ENCODE assay signal across 9 cellular contexts in genomic region chr12:6607751-6608591, GRCh38. TPM values are rescaled to one million over a fixed set of nuclear protein-coding genes. Genes with fewer than 3 reads are reported as not detected.
A peak's percentile ranks its signal among the peaks of the same experiment; 100 is the strongest.
DNase-seq lines count a peak whose midpoint lies in the region; ATAC-seq, FAIRE-seq and TF ChIP-seq lines count a peak whose summit lies in the region.
"Had no signal": no experiment of that assay in that cellular context is flagged by ENCODE, and none has a peak within 500 bp of the region (broad histone marks: within the 10 kb centered on the region; RNA-seq: fewer than 3 reads in every experiment).

No MANE protein-coding gene starts in this region.

- peaks cover 35% of the 10 kb centered on the region for H3K79me2 ChIP-seq in GM23338 (replicated peaks; ENCODE audit: insufficient read depth)

- CTCF ChIA-PET in CD8-positive, alpha-beta T cell (lab: Charles Lee), result interaction anchor here (0.8 to 1.6 kb wide), 2 partner anchors 11 to 146 kb away, joined by 3 to 4 read pairs; no protein-coding TSS in a partner anchor

- intact Hi-C loops in CD8-positive, alpha-beta T cell (cut with DNase I, micrococcal nuclease), result loop anchor here (1.0 to 10.0 kb wide), 14 partner anchors 8 to 347 kb away; partner anchors contain the start of genes ING4 (in 2 of the 2), PTPN6 (in 2 of the 2), ZNF384 (in 2 of the 2) and COPS7A (in 1 of the 2)
- intact Hi-C loops in kidney (cut with DNase I), result no loop called here

- POLR2A ChIA-PET in CD8-positive, alpha-beta T cell (lab: Charles Lee), result interaction anchor here (0.6 to 1.5 kb wide), 7 partner anchors 20 to 116 kb away, joined by 3 to 6 read pairs (median 4); partner anchors contain the start of gene ZNF384

- H4K20me1 ChIP-seq in GM23338 (replicated peaks; ENCODE audit: insufficient read depth), result peaks cover 25% of the 10 kb centered on the region

- H3K27ac Mint-ChIP-seq in CD8-positive, alpha-beta T cell, result no peak overlapping the region
- H3K27ac Mint-ChIP-seq in GM23338, result no peak overlapping the region

- peak; percentile 45 for ATAC-seq in CD8-positive, alpha-beta T cell
- ATAC-seq in GM23338, result no peak

- peaks cover 20% of the 10 kb centered on the region; the same call in 1 of the 2 replicates for H3F3A ChIP-seq in GM23338 (replicated peaks; ENCODE audit: low read depth)

- H3K9me3 ChIP-seq in CD8-positive, alpha-beta T cell (ENCODE audit: low read length), result no peaks in the 10 kb centered on the region
- no peaks in the 10 kb centered on the region for H3K9me3 ChIP-seq in kidney (ENCODE audit: control insufficient read depth in 1 of 2, low read length in 2 of 2)

- no peak for FAIRE-seq in kidney (lab: Jason Lieb, UNC)
- FAIRE-seq: islet of Langerhans had no signal

- H3K4me3 Mint-ChIP-seq in CD8-positive, alpha-beta T cell, result no peak overlapping the region
- no peak overlapping the region for H3K4me3 Mint-ChIP-seq in GM23338

- H3K4me2 ChIP-seq in GM23338, result peak overlapping the region; percentile 57; the same call in 1 of the 2 replicates

- H3K4me1 Mint-ChIP-seq in CD8-positive, alpha-beta T cell (ENCODE audit: low read depth), result peaks cover 48% of the 10 kb centered on the region
- peaks cover 49% of the 10 kb centered on the region for H3K4me1 Mint-ChIP-seq in GM23338

- H3K9me2 ChIP-seq in GM23338 (ENCODE audit: insufficient read depth), result peaks cover 6% of the 10 kb centered on the region; the same call in 1 of the 2 replicates

- H3K9me3 Mint-ChIP-seq in CD8-positive, alpha-beta T cell, result no peaks in the 10 kb centered on the region
- H3K9me3 Mint-ChIP-seq in GM23338, result no peaks in the 10 kb centered on the region; the same call in 2 of the 3 replicates

- DNase-seq in CD8-positive, alpha-beta T cell, result peak in 6 of 7 experiments; percentile 38 to 83 (median 64)
- DNase-seq in GM23338 (ENCODE audit: low spot score) (peak; percentile 39), NCI-H1694 (lab: John Stamatoyannopoulos, UW) (peak; percentile 72), SKM-1 treated with dmso at 0.1 percent for 144 hours (lab: John Stamatoyannopoulos, UW; ENCODE audit: unreplicated experiment) (peak; percentile 56), astrocyte of the hippocampus (ENCODE audit: low read depth, low spot score) (peak; percentile 36), kidney (no peak), cortex of kidney (lab: John Stamatoyannopoulos, UW) (no peak)
- DNase-seq in stimulated activated CD4-positive, alpha-beta T cell treated with anti-CD3 and anti-CD28 coated beads, Interleukin-4, amount 100 ng/mL, for 1 hour, result peak; percentile 64

- no peak overlapping the region for H3K9ac ChIP-seq in kidney (ENCODE audit: low read length in 2 of 2)

- no peaks in the 10 kb centered on the region for H3K27me3 ChIP-seq in CD8-positive, alpha-beta T cell (ENCODE audit: insufficient read depth, low read length)
- no peaks in the 10 kb centered on the region for H3K27me3 ChIP-seq in GM23338 (ENCODE audit: insufficient read depth)

- TF ChIP-seq CTCF in CD8-positive, alpha-beta T cell (IDR thresholded peaks at IDR 0.05), result no peak
- TF ChIP-seq CTCF in GM23338 (conservative IDR thresholded peaks at IDR 0.05; ENCODE audit: low read depth in 2 of 2) (no peak), kidney (IDR thresholded peaks at IDR 0.05; ENCODE audit: borderline replicate concordance, extremely low read depth, insufficient read depth) (no peak)

- H3K27ac ChIP-seq in CD8-positive, alpha-beta T cell (ENCODE audit: low read depth, low read length), result peak overlapping the region; percentile 76
- H3K27ac ChIP-seq in GM23338 (ENCODE audit: low read depth) (peak overlapping the region; percentile 3; the same call in 1 of the 2 replicates), kidney (ENCODE audit: low read depth in 2 of 2, low read length in 2 of 2) (peak overlapping the region; percentile 92 to 97)

- peaks cover 63% of the 10 kb centered on the region for H3K4me1 ChIP-seq in CD8-positive, alpha-beta T cell (ENCODE audit: insufficient read depth, low read length)
- H3K4me1 ChIP-seq in GM23338 (ENCODE audit: insufficient read depth) (peaks cover 47% of the 10 kb centered on the region), kidney (ENCODE audit: control insufficient read depth in 1 of 2, insufficient read depth in 1 of 2, low read depth in 1 of 2, low read length in 2 of 2) (peaks cover 29 to 34% of the 10 kb centered on the region in 2 donors)

- no peaks in the 10 kb centered on the region for H3K27me3 Mint-ChIP-seq in CD8-positive, alpha-beta T cell (ENCODE audit: low read depth)
- peaks cover 21% of the 10 kb centered on the region for H3K27me3 Mint-ChIP-seq in GM23338 (ENCODE audit: insufficient read depth, low read depth, poor library complexity)

- no peak overlapping the region for H3K4me3 ChIP-seq in CD8-positive, alpha-beta T cell (ENCODE audit: low read depth, low read length)
- H3K4me3 ChIP-seq in GM23338 (no peak overlapping the region), kidney (ENCODE audit: low read length in 2 of 2) (no peak overlapping the region)

- H3K36me3 Mint-ChIP-seq in CD8-positive, alpha-beta T cell, result peaks cover 21% of the 10 kb centered on the region
- H3K36me3 Mint-ChIP-seq in GM23338 (ENCODE audit: low read depth), result peaks cover 29% of the 10 kb centered on the region

- no peak overlapping the region for H2AFZ ChIP-seq in GM23338

- no peaks in the 10 kb centered on the region for H3K36me3 ChIP-seq in CD8-positive, alpha-beta T cell (ENCODE audit: insufficient read depth, low read length)
- H3K36me3 ChIP-seq in GM23338 (ENCODE audit: insufficient read depth), result peaks cover 1% of the 10 kb centered on the region
- H3K36me3 ChIP-seq in kidney (ENCODE audit: control insufficient read depth in 1 of 2, insufficient read depth in 2 of 2, low read length in 2 of 2), result no peaks in the 10 kb centered on the region

TF ChIP-seq in GM23338, 12 proteins besides CTCF, POLR2A, EP300 and RAD21 (continues in another document):
- TF ChIP-seq ZNF331 (CRISPR knock-in tag; IDR thresholded peaks at IDR 0.05; ENCODE audit: low read depth), result no peak
- TF ChIP-seq EZH2phosphoT487 (IDR thresholded peaks at IDR 0.05; ENCODE audit: unreplicated experiment), result no peak
- TF ChIP-seq EZH2 (IDR thresholded peaks at IDR 0.05; ENCODE audit: low read depth, unreplicated experiment), result no peak
- TF ChIP-seq, protein P1, sequence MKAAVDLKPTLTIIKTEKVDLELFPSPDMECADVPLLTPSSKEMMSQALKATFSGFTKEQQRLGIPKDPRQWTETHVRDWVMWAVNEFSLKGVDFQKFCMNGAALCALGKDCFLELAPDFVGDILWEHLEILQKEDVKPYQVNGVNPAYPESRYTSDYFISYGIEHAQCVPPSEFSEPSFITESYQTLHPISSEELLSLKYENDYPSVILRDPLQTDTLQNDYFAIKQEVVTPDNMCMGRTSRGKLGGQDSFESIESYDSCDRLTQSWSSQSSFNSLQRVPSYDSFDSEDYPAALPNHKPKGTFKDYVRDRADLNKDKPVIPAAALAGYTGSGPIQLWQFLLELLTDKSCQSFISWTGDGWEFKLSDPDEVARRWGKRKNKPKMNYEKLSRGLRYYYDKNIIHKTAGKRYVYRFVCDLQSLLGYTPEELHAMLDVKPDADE (IDR thresholded peaks at IDR 0.05), result no peak

RNA-seq across cellular contexts. Expression of gene CHD4, which starts 0.8 kb away (rescaled TPM):
- total RNA-seq in CD8-positive, alpha-beta T cell, result 100 to 1,000 TPM; 289 to 295 TPM
- total RNA-seq in GM23338 (2014; rRNA removed; shearing (Covaris generic)), result 301 and 351 TPM in 2 replicates
- polyA plus RNA-seq in GM23338 (2016; fragmentation: Nextera tagmentation; extraction: Ambion mirVana), result 317 and 370 TPM in 2 replicates
- 224 TPM for total RNA-seq in kidney
- polyA plus RNA-seq in kidney (ENCODE audit: insufficient read depth, low read depth, low replicate concordance), result 109 TPM

RNA-seq across cellular contexts. Expression of gene LPAR5, which starts 27.8 kb away (rescaled TPM):
- total RNA-seq in CD8-positive, alpha-beta T cell, result 1 to 10 TPM; 5.8 to 6.8 TPM
- 0.38 and 0.89 TPM in 2 replicates for total RNA-seq in GM23338 (2014; rRNA removed; shearing (Covaris generic))
- polyA plus RNA-seq in GM23338 (2016; fragmentation: Nextera tagmentation; extraction: Ambion mirVana), result 0.32 and 0.38 TPM in 2 replicates
- 4.9 TPM for total RNA-seq in kidney
- polyA plus RNA-seq in kidney (ENCODE audit: insufficient read depth, low read depth, low replicate concordance), result 0.97 TPM

RNA-seq across cellular contexts. Expression of gene ACRBP, which starts 39.3 kb away (rescaled TPM):
- total RNA-seq in CD8-positive, alpha-beta T cell, result 1 to 10 TPM; 1.2 to 1.7 TPM
- 2.2 TPM in 1 of 2 replicates, not detected in the other for total RNA-seq in GM23338 (2014; rRNA removed; shearing (Covaris generic))
- polyA plus RNA-seq in GM23338 (2016; fragmentation: Nextera tagmentation; extraction: Ambion mirVana) (0.70 TPM in 1 of 2 replicates, not detected in the other), kidney (ENCODE audit: insufficient read depth, low read depth, low replicate concordance) (2.1 TPM)
- 3.4 TPM for total RNA-seq in kidney

RNA-seq across cellular contexts. Expression of gene NOP2, which starts 39.9 kb away (rescaled TPM):
- total RNA-seq in CD8-positive, alpha-beta T cell, result 10 to 100 TPM; 74.4 to 83.6 TPM
- total RNA-seq in GM23338 (2014; rRNA removed; shearing (Covaris generic)), result 67.2 and 67.9 TPM in 2 replicates
- polyA plus RNA-seq in GM23338 (2016; fragmentation: Nextera tagmentation; extraction: Ambion mirVana), result 63.3 and 63.4 TPM in 2 replicates
- 29.7 TPM for total RNA-seq in kidney
- polyA plus RNA-seq in kidney (ENCODE audit: insufficient read depth, low read depth, low replicate concordance), result 12.2 TPM

RNA-seq across cellular contexts. Expression of gene IFFO1, which starts 52.1 kb away (rescaled TPM):
- total RNA-seq in CD8-positive, alpha-beta T cell, result 10 to 100 TPM; 16.7 to 18.4 TPM
- total RNA-seq in GM23338 (2014; rRNA removed; shearing (Covaris generic)), result 8.8 and 12.9 TPM in 2 replicates
- polyA plus RNA-seq in GM23338 (2016; fragmentation: Nextera tagmentation; extraction: Ambion mirVana) (8.9 and 11.2 TPM in 2 replicates), kidney (ENCODE audit: insufficient read depth, low read depth, low replicate concordance) (11.5 TPM)
- total RNA-seq in kidney, result 21.5 TPM

Comparison
In these comparisons a context has a peak if more than half of its experiments do, and no peak if none do; other contexts are left out.
1. DNase-seq: peak in CD8-positive, alpha-beta T cell (6 of 7), GM23338 (single experiment), NCI-H1694 (single experiment), SKM-1 treated with dmso at 0.1 percent for 144 hours (single experiment), astrocyte of the hippocampus (single experiment) and stimulated activated CD4-positive, alpha-beta T cell treated with anti-CD3 and anti-CD28 coated beads, Interleukin-4, amount 100 ng/mL, for 1 hour (single experiment); none in kidney (single experiment) and cortex of kidney (single experiment).
2. H3K27ac ChIP-seq: peak in every context shown above with its lines; median percentile 94 in kidney; 76 in CD8-positive, alpha-beta T cell; 3 in GM23338.